Comparison of ENCODE assay signal across 14 cellular contexts in genomic region chr13:89454736-89455135, GRCh38.
DNase-seq lines count a peak whose midpoint lies in the region; ATAC-seq, FAIRE-seq and TF ChIP-seq lines count a peak whose summit lies in the region.
"Had no signal": no experiment of that assay in that cellular context is flagged by ENCODE, and none has a peak within 500 bp of the region (broad histone marks: within the 10 kb centered on the region; RNA-seq: fewer than 3 reads in every experiment).

No MANE protein-coding gene starts in this region.

- H3K4me3 Mint-ChIP-seq in MCF 10A (ENCODE audit: unreplicated experiment) = no peak overlapping the region
- H3K4me3 Mint-ChIP-seq: CD8-positive, alpha-beta memory T cell had no signal

- intact Hi-C loops in MCF 10A (cut with micrococcal nuclease) (no loop called here), breast epithelium (cut with DNase I; ENCODE audit: low total_unique reads) (no loop called here)

- H3K36me3 Mint-ChIP-seq in MCF 10A (ENCODE audit: insufficient read depth, unreplicated experiment) = no peaks in the 10 kb centered on the region
- H3K36me3 Mint-ChIP-seq: CD8-positive, alpha-beta memory T cell had no signal

- H3K9me3 ChIP-seq in breast epithelium = no peaks in the 10 kb centered on the region
- H3K9me3 ChIP-seq: BLaER1 had no signal

- H3K27me3 ChIP-seq in breast epithelium = no peaks in the 10 kb centered on the region
- no peaks in the 10 kb centered on the region for H3K27me3 ChIP-seq in bronchial epithelial cell (ENCODE audit: control insufficient read depth, insufficient read depth, low read length)
- H3K27me3 ChIP-seq: BLaER1 had no signal

- FAIRE-seq in bronchial epithelial cell (lab: Jason Lieb, UNC) (no peak), frontal cortex (lab: Jason Lieb, UNC) (peak; percentile 67)
- FAIRE-seq: GM12878, GM18507 had no signal

- H3K4me3 ChIP-seq in breast epithelium = no peak overlapping the region
- H3K4me3 ChIP-seq in bronchial epithelial cell (ENCODE audit: low read depth, low read length) = no peak overlapping the region
- H3K4me3 ChIP-seq: BLaER1, GM12878 had no signal

- no peaks in the 10 kb centered on the region for H3K4me1 ChIP-seq in breast epithelium
- H3K4me1 ChIP-seq: BLaER1 had no signal

- TF ChIP-seq POLR2A in breast epithelium (IDR thresholded peaks at IDR 0.05) = no peak

- TF ChIP-seq CTCF in MCF 10A (IDR thresholded peaks at IDR 0.05; ENCODE audit: unreplicated experiment) (no peak), breast epithelium (IDR thresholded peaks at IDR 0.05) (no peak), bronchial epithelial cell (IDR thresholded peaks at IDR 0.05; ENCODE audit: insufficient read depth, low read length, severe bottlenecking) (no peak)

- H3K36me3 ChIP-seq in breast epithelium (no peaks in the 10 kb centered on the region), bronchial epithelial cell (ENCODE audit: control insufficient read depth, insufficient read depth, low read length) (no peaks in the 10 kb centered on the region)
- H3K36me3 ChIP-seq: BLaER1 had no signal

- no TSS peak for BruUV-seq in MCF 10A (replicated peaks; lab: Mats Ljungman, UMichigan)

- H3K9me3 Mint-ChIP-seq in MCF 10A (ENCODE audit: unreplicated experiment) = no peaks in the 10 kb centered on the region

- POLR2A ChIA-PET in MCF 10A (lab: Yijun Ruan, JAX) = no interaction called here

- CTCF ChIA-PET in MCF 10A (lab: Yijun Ruan, JAX) = no interaction called here

- ATAC-seq in HG03108 (IDR thresholded peaks at IDR 0.05; ENCODE audit: unreplicated experiment) = no peak
- ATAC-seq: GM12878 had no signal

- H3K27me3 Mint-ChIP-seq in MCF 10A (ENCODE audit: insufficient read depth, unreplicated experiment) = no peaks in the 10 kb centered on the region
- H3K27me3 Mint-ChIP-seq: CD8-positive, alpha-beta memory T cell had no signal

- no peak for DNase-seq in MCF 10A (ENCODE audit: unreplicated experiment)
- no peak for DNase-seq in breast epithelium (ENCODE audit: low spot score in 2 of 2)
- DNase-seq in bronchial epithelial cell (ENCODE audit: low read depth) = peak; percentile 68
- DNase-seq in frontal cortex (ENCODE audit: low spot score in 2 of 2) = no peak
- no peak for DNase-seq in anterior cingulate cortex (lab: John Stamatoyannopoulos, UW)
- DNase-seq in DMS153 treated with DMSO at 0.1 percent for 48 hours (lab: John Stamatoyannopoulos, UW; ENCODE audit: unreplicated experiment) = no peak
- DNase-seq: 8988T; AML-193; CD8-positive, alpha-beta memory T cell had no signal

- H3K27ac Mint-ChIP-seq in MCF 10A (ENCODE audit: low read depth, unreplicated experiment) = peak overlapping the region; percentile 59
- H3K27ac Mint-ChIP-seq: CD8-positive, alpha-beta memory T cell had no signal

- peaks cover 30% of the 10 kb centered on the region for H3K4me1 Mint-ChIP-seq in MCF 10A (ENCODE audit: insufficient read depth, unreplicated experiment)
- H3K4me1 Mint-ChIP-seq: CD8-positive, alpha-beta memory T cell had no signal

- H3K27ac ChIP-seq in breast epithelium = no peak overlapping the region
- H3K27ac ChIP-seq: BLaER1, HL-60 had no signal
